12 cellular contexts compared by ENCODE assay signal in genomic region chr6:166615059-166615770, GRCh38. TPM values are rescaled to one million over a fixed set of nuclear protein-coding genes. Genes with fewer than 3 reads are reported as not detected.
A peak's percentile ranks its signal among the peaks of the same experiment; 100 is the strongest.
DNase-seq lines count a peak whose midpoint lies in the region; ATAC-seq, FAIRE-seq and TF ChIP-seq lines count a peak whose summit lies in the region.
"Had no signal": no experiment of that assay in that cellular context is flagged by ENCODE, and none has a peak within 500 bp of the region (broad histone marks: within the 10 kb centered on the region; RNA-seq: fewer than 3 reads in every experiment).

No MANE protein-coding gene starts in this region.

- no peak for FAIRE-seq in pancreas (lab: Jason Lieb, UNC)

- 91 to 95% methylated on average over 21 of the region's 21 CpGs for WGBS in pancreas, 2 donors

- H3K27me3 ChIP-seq in left ventricle myocardium inferior (ENCODE audit: low read depth) = no peaks in the 10 kb centered on the region
- H3K27me3 ChIP-seq in pancreas = no peaks in the 10 kb centered on the region
- H3K27me3 ChIP-seq: BLaER1 treated with 17β-estradiol and CSF1 and Interleukin-3, amounts not matched to agents 10 nM and 100 nM had no signal

- DNase-seq in EH (ENCODE audit: low read depth) (peak; percentile 67), caudate nucleus (lab: John Stamatoyannopoulos, UW) (peak in 8 of 61 donors; percentile 9 to 68 (median 28)), left ventricle myocardium inferior (peak; percentile 58), renal cortical epithelial cell (ENCODE audit: low read depth) (peak; percentile 68), germinal center (ENCODE audit: low spot score) (no peak), NCI-H128 (lab: John Stamatoyannopoulos, UW; ENCODE audit: unreplicated experiment) (no peak), pancreas (no peak)
- no peak for DNase-seq in stimulated activated CD4-positive, alpha-beta T cell treated with anti-CD3 and anti-CD28 coated beads, Interleukin-1b, Interleukin-23, amount 100 ng/mL, for 48 hours
- DNase-seq: activated T-cell treated with anti-CD3 and anti-CD28 coated beads for 4 hours, NCI-H510A, SHP77 had no signal

- H3K4me1 ChIP-seq in left ventricle myocardium inferior = peaks cover 67% of the 10 kb centered on the region
- peaks cover 3 to 15% (median 7%) of the 10 kb centered on the region in 3 donors for H3K4me1 ChIP-seq in pancreas
- H3K4me1 ChIP-seq: BLaER1 treated with 17β-estradiol and CSF1 and Interleukin-3, amounts not matched to agents 10 nM and 100 nM had no signal

- intact Hi-C loops in left ventricle myocardium inferior (cut with micrococcal nuclease) = no loop called here
- intact Hi-C loops in pancreas (cut with DNase I) = no loop called here

- TF ChIP-seq CTCF in left ventricle myocardium inferior (IDR thresholded peaks at IDR 0.05; ENCODE audit: borderline replicate concordance) (no peak), pancreas (IDR thresholded peaks at IDR 0.05) (no peak)

- H3K9me3 ChIP-seq in left ventricle myocardium inferior (replicated peaks) (no peaks in the 10 kb centered on the region), pancreas (no peaks in the 10 kb centered on the region)

- H3K36me3 ChIP-seq in left ventricle myocardium inferior (peaks cover 12% of the 10 kb centered on the region), pancreas (no peaks in the 10 kb centered on the region)

- H3K4me3 ChIP-seq in left ventricle myocardium inferior = peak overlapping the region; percentile 19
- H3K4me3 ChIP-seq in pancreas = no peak overlapping the region
- H3K4me3 ChIP-seq: BLaER1 treated with 17β-estradiol and CSF1 and Interleukin-3, amounts not matched to agents 10 nM and 100 nM had no signal

- no peak for ATAC-seq in pancreas

- peak overlapping the region; percentile 42 for H3K27ac ChIP-seq in caudate nucleus (ENCODE audit: low read depth, low read length)
- peak overlapping the region; percentile 81 for H3K27ac ChIP-seq in left ventricle myocardium inferior (replicated peaks)
- H3K27ac ChIP-seq in pancreas = no peak overlapping the region
- H3K27ac ChIP-seq: BLaER1 treated with 17β-estradiol and CSF1 and Interleukin-3, amounts not matched to agents 10 nM and 100 nM had no signal

RNA-seq across cellular contexts. Expression of gene RPS6KA2, which starts 11.8 kb away (rescaled TPM):
- 77.2 TPM for total RNA-seq in left ventricle myocardium inferior
- 30.9 and 34.9 TPM in 2 replicates for total RNA-seq in renal cortical epithelial cell
- total RNA-seq in pancreas = 10 to 100 TPM; 17.3 to 95.4 (median 23.6) TPM
- polyA plus RNA-seq in pancreas = 10 to 100 TPM in 1 of 2 donors, 1 to 10 TPM in 1; 7.9 to 11.2 TPM

RNA-seq across cellular contexts. Expression of gene RAMACL, which starts 28.7 kb away (rescaled TPM):
- total RNA-seq in left ventricle myocardium inferior = 0.77 TPM
- 0.35 and 0.75 TPM in 2 replicates for total RNA-seq in renal cortical epithelial cell
- 1 to 10 TPM in 4 of 6 donors, under 1 TPM in 2; 0.72 to 3.1 (median 1.6) TPM for total RNA-seq in pancreas
- polyA plus RNA-seq in pancreas = under 1 TPM; 0.33 to 0.49 TPM

Comparison
In these comparisons a context has a peak if more than half of its experiments do, and no peak if none do; other contexts are left out.
1. DNase-seq: peak in EH (single experiment), left ventricle myocardium inferior (single experiment) and renal cortical epithelial cell (single experiment); none in germinal center (single experiment), stimulated activated CD4-positive, alpha-beta T cell treated with anti-CD3 and anti-CD28 coated beads, Interleukin-1b, Interleukin-23, amount 100 ng/mL, for 48 hours (single experiment), NCI-H128 (single experiment) and pancreas (0 of 6).
2. H3K27ac ChIP-seq: peak in caudate nucleus (single experiment) and left ventricle myocardium inferior (single experiment); none in pancreas (0 of 4).